ENCODE assay signal across 29 cellular contexts in the genomic region with DNA sequence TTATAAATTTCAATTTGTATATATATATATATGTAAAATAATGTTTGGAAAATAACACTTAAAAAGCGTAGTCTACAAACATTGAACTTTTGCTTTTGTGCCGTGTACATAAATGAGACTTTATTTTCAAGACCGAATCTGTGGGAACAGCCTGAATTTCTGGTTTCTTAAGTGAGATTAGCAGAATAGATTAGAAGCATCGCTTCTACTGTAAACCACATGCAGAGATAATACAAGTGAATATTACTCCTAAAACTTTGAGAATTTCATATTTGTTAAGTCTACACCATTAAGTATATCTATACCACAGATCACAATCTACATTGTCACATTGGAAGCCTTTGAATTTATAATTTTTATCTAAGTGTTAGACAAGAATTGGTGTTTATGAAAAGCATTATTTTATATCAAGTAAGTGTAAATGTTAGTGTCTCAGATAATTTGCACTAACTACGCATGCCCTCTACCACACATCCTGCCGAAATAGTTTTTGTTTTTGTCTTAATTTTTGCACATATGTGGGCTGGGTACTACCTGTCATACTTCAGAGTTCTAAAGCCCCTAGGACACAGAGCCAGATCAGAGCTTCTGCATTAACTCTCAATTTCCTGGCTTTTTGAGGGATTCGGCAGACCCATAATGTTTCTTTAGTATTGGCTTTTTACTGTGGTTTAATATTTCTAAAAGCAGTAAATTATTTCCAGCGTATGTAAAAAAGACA. TPM values are rescaled to one million over a fixed set of nuclear protein-coding genes. Genes with fewer than 3 reads are reported as not detected.
DNase-seq lines count a peak whose midpoint lies in the region; ATAC-seq and TF ChIP-seq lines count a peak whose summit lies in the region.
"Had no signal": no experiment of that assay in that cellular context is flagged by ENCODE, and none has a peak within 500 bp of the region (broad histone marks: within the 10 kb centered on the region; RNA-seq: fewer than 3 reads in every experiment).

No MANE protein-coding gene starts in this region.

- H3K4me1 ChIP-seq in BE2C, result peaks cover 39% of the 10 kb centered on the region
- peaks cover 6 to 21% of the 10 kb centered on the region in 2 experiments; a peak in 3 of 4 replicates for H3K4me1 ChIP-seq in HCT116 (ENCODE audit: control insufficient read depth in 1 of 2, insufficient read depth in 2 of 2, low read length in 2 of 2)

- H3K4me3 ChIP-seq in BE2C (ENCODE audit: low read depth, low read length) (peak overlapping the region; percentile 33), HCT116 (replicated peaks in 1 of 2; ENCODE audit: low read depth in 1 of 2, low read length in 2 of 2) (no peak overlapping the region), skin epidermis (no peak overlapping the region)
- H3K4me3 ChIP-seq: K562, PC-9 had no signal

- H3K27ac ChIP-seq in HCT116 (ENCODE audit: low read depth, low read length) (no peak overlapping the region), skin epidermis (peak overlapping the region in 11 of 21 experiments; percentile 1 to 78 (median 40))
- H3K27ac ChIP-seq: HL-60, PC-9 had no signal

- H3K79me2 ChIP-seq in HCT116 (ENCODE audit: insufficient read depth, low read length), result no peaks in the 10 kb centered on the region

- ATAC-seq in HCT116, result no peak
- ATAC-seq in SK-N-SH treated with all-trans-retinoic acid at 6 μM for 48 hours, result peak; percentile 15; the same call in 2 of the 3 replicates
- ATAC-seq in HG02973 (IDR thresholded peaks at IDR 0.05; ENCODE audit: unreplicated experiment), result no peak
- no peak for ATAC-seq in GM18870 (IDR thresholded peaks at IDR 0.05; ENCODE audit: unreplicated experiment)
- ATAC-seq: HepG2, K562 had no signal

- CTCF ChIA-PET in HCT116 (lab: Charles Lee), result interaction anchor here (1.3 kb wide), 1 partner anchor 25 kb away, joined by 3 read pairs; no protein-coding TSS in a partner anchor

- no peak for TF ChIP-seq RAD21 in HCT116 (IDR thresholded peaks at IDR 0.05; ENCODE audit: low read depth)

- H2AFZ ChIP-seq in HCT116 (ENCODE audit: low read depth, low read length, poor library complexity, severe bottlenecking), result peak overlapping the region; percentile 7
- H2AFZ ChIP-seq: PC-9 had no signal

- no peak for TF ChIP-seq POLR2A in HCT116 (IDR thresholded peaks at IDR 0.05; ENCODE audit: borderline replicate concordance, extremely low read depth, insufficient read depth, insufficient read length)

- H3K9ac ChIP-seq in HCT116 (ENCODE audit: low read length), result no peak overlapping the region

- BruUV-seq in HCT116 (replicated peaks; lab: Mats Ljungman, UMichigan), result no TSS peak

- RAD21 ChIA-PET in HCT116 (lab: Charles Lee; ENCODE audit: low non-redundant PET in 1 of 2, low total read pairs in 2 of 2, uncharacterized antibody in 2 of 2, unreplicated experiment in 2 of 2), result no interaction called here

- DNase-seq in BE2C (no peak), HCT116 (ENCODE audit: low read depth, low spot score) (no peak), occipital lobe (lab: John Stamatoyannopoulos, UW) (no peak), epidermal melanocyte (ENCODE audit: insufficient read length, low spot score) (no peak)
- DNase-seq: CD4-positive, alpha-beta T cell; COR-L47; DMS79; GOT3; MM.1S; NCI-H1048; NCI-H1417 treated with DMSO at 0.1 percent for 48 hours; NCI-H187 treated with DMSO at 0.1 percent for 48 hours; NCI-H2107; NCI-H446 treated with DMSO at 0.1 percent for 48 hours; NCI-H69; PC-9; RPMI8226; SHP77 treated with DMSO at 0.1 percent for 48 hours had no signal

- TF ChIP-seq CTCF in BE2C (IDR thresholded peaks at IDR 0.05; ENCODE audit: low read depth, low read length) (no peak), HCT116 (IDR thresholded peaks at IDR 0.05 in 2 of 3, conservative IDR thresholded peaks at IDR 0.05 in 1 of 3; ENCODE audit: borderline replicate concordance in 1 of 3, insufficient read depth in 1 of 3, low read depth in 2 of 3, low read length in 2 of 3) (no peak)

- H4K20me1 ChIP-seq in HCT116 (ENCODE audit: insufficient read depth), result no peaks in the 10 kb centered on the region

- H3K9me3 ChIP-seq in BE2C (no peaks in the 10 kb centered on the region), HCT116 (ENCODE audit: control insufficient read depth in 1 of 2, insufficient read depth in 1 of 2, low read depth in 1 of 2, low read length in 2 of 2) (no peaks in the 10 kb centered on the region)

- POLR2A ChIA-PET in HCT116 (lab: Charles Lee), result no interaction called here

- H3K27me3 ChIP-seq in BE2C, result no peaks in the 10 kb centered on the region
- H3K27me3 ChIP-seq in HCT116 (ENCODE audit: insufficient read depth, low read length), result no peaks in the 10 kb centered on the region

- no peaks in the 10 kb centered on the region for H3K9me2 ChIP-seq in HCT116 (ENCODE audit: insufficient read depth)

- intact Hi-C loops in HCT116 (cut with micrococcal nuclease), result no loop called here

- H3K36me3 ChIP-seq in BE2C (no peaks in the 10 kb centered on the region), HCT116 (ENCODE audit: control insufficient read depth in 1 of 2, insufficient read depth in 2 of 2, low read length in 2 of 2) (no peaks in the 10 kb centered on the region)

- H3K4me2 ChIP-seq in HCT116 (ENCODE audit: low read length), result no peak overlapping the region
- H3K4me2 ChIP-seq: PC-9 had no signal

TF ChIP-seq in HCT116, 20 proteins besides CTCF, POLR2A, EP300 and RAD21 (continues in another document):
- TF ChIP-seq SRF (IDR thresholded peaks at IDR 0.05; ENCODE audit: low read depth) (no peak), POLR2AphosphoS5 (IDR thresholded peaks at IDR 0.05; ENCODE audit: low read depth, low read length) (no peak), EGR1 (IDR thresholded peaks at IDR 0.05; ENCODE audit: low read depth) (no peak), ZNF274 (IDR thresholded peaks at IDR 0.05; ENCODE audit: low read depth, low read length) (no peak), ZFX (IDR thresholded peaks at IDR 0.05) (no peak), JUND (IDR thresholded peaks at IDR 0.05) (no peak), EZH2 (IDR thresholded peaks at IDR 0.05) (no peak), EZH2phosphoT487 (IDR thresholded peaks at IDR 0.05; ENCODE audit: borderline replicate concordance) (no peak), FOSL1 (IDR thresholded peaks at IDR 0.05; ENCODE audit: low read depth) (no peak)

TF ChIP-seq in SK-N-SH treated with all-trans-retinoic acid at 6 μM for 48 hours, 23 proteins besides CTCF, POLR2A, EP300 and RAD21:
- TF ChIP-seq TCF4 (CRISPR knock-in tag; IDR thresholded peaks at IDR 0.05; ENCODE audit: borderline replicate concordance), result no peak
- TF ChIP-seq, protein P1, sequence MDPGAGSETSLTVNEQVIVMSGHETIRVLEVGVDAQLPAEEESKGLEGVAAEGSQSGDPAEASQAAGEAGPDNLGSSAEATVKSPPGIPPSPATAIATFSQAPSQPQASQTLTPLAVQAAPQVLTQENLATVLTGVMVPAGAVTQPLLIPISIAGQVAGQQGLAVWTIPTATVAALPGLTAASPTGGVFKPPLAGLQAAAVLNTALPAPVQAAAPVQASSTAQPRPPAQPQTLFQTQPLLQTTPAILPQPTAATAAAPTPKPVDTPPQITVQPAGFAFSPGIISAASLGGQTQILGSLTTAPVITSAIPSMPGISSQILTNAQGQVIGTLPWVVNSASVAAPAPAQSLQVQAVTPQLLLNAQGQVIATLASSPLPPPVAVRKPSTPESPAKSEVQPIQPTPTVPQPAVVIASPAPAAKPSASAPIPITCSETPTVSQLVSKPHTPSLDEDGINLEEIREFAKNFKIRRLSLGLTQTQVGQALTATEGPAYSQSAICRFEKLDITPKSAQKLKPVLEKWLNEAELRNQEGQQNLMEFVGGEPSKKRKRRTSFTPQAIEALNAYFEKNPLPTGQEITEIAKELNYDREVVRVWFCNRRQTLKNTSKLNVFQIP (CRISPR knock-in tag; IDR thresholded peaks at IDR 0.05; ENCODE audit: borderline replicate concordance, low read depth), result 0 out of 2 replicates have a peak, but pooled peaks have one; percentile 37
- TF ChIP-seq ISL1 (CRISPR knock-in tag; IDR thresholded peaks at IDR 0.05), result no peak
- TF ChIP-seq SNAI2 (CRISPR knock-in tag; IDR thresholded peaks at IDR 0.05), result no peak
- TF ChIP-seq, protein P2, sequence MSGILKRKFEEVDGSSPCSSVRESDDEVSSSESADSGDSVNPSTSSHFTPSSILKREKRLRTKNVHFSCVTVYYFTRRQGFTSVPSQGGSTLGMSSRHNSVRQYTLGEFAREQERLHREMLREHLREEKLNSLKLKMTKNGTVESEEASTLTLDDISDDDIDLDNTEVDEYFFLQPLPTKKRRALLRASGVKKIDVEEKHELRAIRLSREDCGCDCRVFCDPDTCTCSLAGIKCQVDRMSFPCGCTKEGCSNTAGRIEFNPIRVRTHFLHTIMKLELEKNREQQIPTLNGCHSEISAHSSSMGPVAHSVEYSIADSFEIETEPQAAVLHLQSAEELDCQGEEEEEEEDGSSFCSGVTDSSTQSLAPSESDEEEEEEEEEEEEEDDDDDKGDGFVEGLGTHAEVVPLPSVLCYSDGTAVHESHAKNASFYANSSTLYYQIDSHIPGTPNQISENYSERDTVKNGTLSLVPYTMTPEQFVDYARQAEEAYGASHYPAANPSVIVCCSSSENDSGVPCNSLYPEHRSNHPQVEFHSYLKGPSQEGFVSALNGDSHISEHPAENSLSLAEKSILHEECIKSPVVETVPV (CRISPR knock-in tag; IDR thresholded peaks at IDR 0.05), result no peak

RNA-seq across cellular contexts. Expression of a gene that starts 20.1 kb away (rescaled TPM):
- 211 TPM for polyA plus RNA-seq in BE2C (2012; ENCODE audit: insufficient read depth, insufficient read length, low read depth)
- total RNA-seq in HCT116 (2021; ENCODE audit: unreplicated experiment), result 0.86 TPM
- polyA plus RNA-seq in HCT116 (2012), result 2.0 and 3.3 TPM in 2 replicates
- 0.62 TPM for total RNA-seq in occipital lobe
- total RNA-seq: CD4-positive, alpha-beta T cell; HepG2; HT-29 had no signal
- polyA plus RNA-seq: HepG2 had no signal

RNA-seq across cellular contexts. Expression of a gene that starts 47.9 kb away (rescaled TPM):
- polyA plus RNA-seq in BE2C (2012; ENCODE audit: insufficient read depth, insufficient read length, low read depth), result not detected
- total RNA-seq in HCT116 (2021; ENCODE audit: unreplicated experiment) (not detected), occipital lobe (not detected)
- polyA plus RNA-seq in HCT116 (2012), result not detected in 2 replicates
- total RNA-seq: CD4-positive, alpha-beta T cell; G401; HepG2; HT-29; K562; LHCN-M2; PC-9 had no signal
- polyA plus RNA-seq: BJ, HepG2, K562 had no signal
